In genomic region chr18:58788971-58789797, GRCh38 we compare ENCODE assay signal across 7 cellular contexts.
DNase-seq lines count a peak whose midpoint lies in the region; ATAC-seq, FAIRE-seq and TF ChIP-seq lines count a peak whose summit lies in the region.

No MANE protein-coding gene starts in this region.

- H3K36me3 ChIP-seq in Panc1 (ENCODE audit: control insufficient read depth, insufficient read depth, low read length), result no peaks in the 10 kb centered on the region
- no peaks in the 10 kb centered on the region for H3K36me3 ChIP-seq in fibroblast of lung (ENCODE audit: control insufficient read depth, insufficient read depth, low read length)

- H3K9me3 ChIP-seq in Panc1 (ENCODE audit: control insufficient read depth, insufficient read depth, low read depth, low read length), result no peaks in the 10 kb centered on the region
- no peaks in the 10 kb centered on the region for H3K9me3 ChIP-seq in fibroblast of lung (ENCODE audit: control insufficient read depth, insufficient read depth, low read depth, low read length)

- H3K9ac ChIP-seq in fibroblast of lung (ENCODE audit: insufficient read depth, low read length), result no peak overlapping the region

- H3K79me2 ChIP-seq in fibroblast of lung (ENCODE audit: control insufficient read depth, insufficient read depth, low read length), result no peaks in the 10 kb centered on the region

- in situ Hi-C loops in Panc1 (cut with HindIII; ENCODE audit: low pct_unique_long_range_greater_than_20kb, low sequenced_read_pairs), result no loop called here

- peak overlapping the region; percentile 23 for H3K4me2 ChIP-seq in fibroblast of lung (ENCODE audit: extremely low read depth, insufficient read depth, low read length)

- DNase-seq in Panc1 (ENCODE audit: low read depth, low spot score), result no peak
- DNase-seq in fibroblast of lung (ENCODE audit: low read depth in 2 of 2), result peak; percentile 74 to 81
- DNase-seq in midbrain (lab: John Stamatoyannopoulos, UW), result peak; percentile 72
- peak; percentile 20 for DNase-seq in urothelium cell line (ENCODE audit: low spot score)
- DNase-seq in SHP77 treated with DMSO at 0.1 percent for 48 hours (lab: John Stamatoyannopoulos, UW), result no peak
- no peak for DNase-seq in stimulated activated CD8-positive, alpha-beta memory T cell treated with anti-CD3 and anti-CD28 coated beads, Interleukin-4, amount 100 ng/mL, for 48 hours
- no peak for DNase-seq in dedifferentiated amniotic fluid mesenchymal stem cell (ENCODE audit: extremely low spot score)

- TF ChIP-seq CTCF in Panc1 (IDR thresholded peaks at IDR 0.05) (no peak), fibroblast of lung (conservative IDR thresholded peaks at IDR 0.05 in 1 of 2, IDR thresholded peaks at IDR 0.05 in 1 of 2; ENCODE audit: low read depth in 1 of 2, low read length in 2 of 2) (no peak)

- H3K27ac ChIP-seq in Panc1 (ENCODE audit: low read length) (peak overlapping the region; percentile 96), fibroblast of lung (ENCODE audit: insufficient read depth, low read length) (peak overlapping the region; percentile 35)

- H3K4me1 ChIP-seq in Panc1 (ENCODE audit: control insufficient read depth, insufficient read depth, low read length) (peaks cover 43% of the 10 kb centered on the region), fibroblast of lung (ENCODE audit: control insufficient read depth, extremely low read depth, insufficient read depth, low read length) (peaks cover 15% of the 10 kb centered on the region)

- no peak for FAIRE-seq in urothelium cell line (lab: Jason Lieb, UNC)

- POLR2A ChIA-PET in Panc1 (lab: Charles Lee), result no interaction called here

- H3K27me3 ChIP-seq in Panc1 (ENCODE audit: control insufficient read depth, insufficient read depth, low read length), result no peaks in the 10 kb centered on the region
- no peaks in the 10 kb centered on the region for H3K27me3 ChIP-seq in fibroblast of lung (ENCODE audit: control insufficient read depth, insufficient read depth, low read length)

- BruUV-seq in Panc1 (replicated peaks; lab: Mats Ljungman, UMichigan), result no TSS peak

- ATAC-seq in Panc1, result peak; percentile 62

- H2AFZ ChIP-seq in fibroblast of lung (ENCODE audit: low read length), result no peak overlapping the region

- intact Hi-C loops in Panc1 (cut with micrococcal nuclease; ENCODE audit: unreplicated experiment), result loop anchor here (5.0 kb wide), 1 partner anchor 73 kb away; the partner anchor contains the start of gene ZNF532

- H4K20me1 ChIP-seq in fibroblast of lung (ENCODE audit: control insufficient read depth, extremely low read depth, insufficient read depth, low read length), result no peaks in the 10 kb centered on the region

- no peak overlapping the region for H3K4me3 ChIP-seq in Panc1 (ENCODE audit: low read depth in 2 of 2, low read length in 2 of 2)
- no peak overlapping the region for H3K4me3 ChIP-seq in fibroblast of lung (replicated peaks in 1 of 4; ENCODE audit: control extremely low read depth in 1 of 4, insufficient read depth in 1 of 4, low read depth in 3 of 4, low read length in 4 of 4)

- CTCF ChIA-PET in Panc1 (lab: Charles Lee), result interaction anchor here (0.7 kb wide), 1 partner anchor 281 kb away, joined by 3 read pairs; no protein-coding TSS in a partner anchor

Comparison
In these comparisons a context has a peak if more than half of its experiments do, and no peak if none do; other contexts are left out.
1. DNase-seq: peak in fibroblast of lung (2 of 2), midbrain (single experiment) and urothelium cell line (single experiment); none in Panc1 (single experiment), SHP77 treated with DMSO at 0.1 percent for 48 hours (single experiment), stimulated activated CD8-positive, alpha-beta memory T cell treated with anti-CD3 and anti-CD28 coated beads, Interleukin-4, amount 100 ng/mL, for 48 hours (single experiment) and dedifferentiated amniotic fluid mesenchymal stem cell (single experiment).